In genomic region chr3:111690242-111690641, GRCh38 we compare ENCODE assay signal across 8 cellular contexts. TPM values are rescaled to one million over a fixed set of nuclear protein-coding genes. Genes with fewer than 3 reads are reported as not detected.
DNase-seq lines count a peak whose midpoint lies in the region; ATAC-seq and TF ChIP-seq lines count a peak whose summit lies in the region.

No MANE protein-coding gene starts in this region.

- peaks cover 11% of the 10 kb centered on the region for H3K4me1 Mint-ChIP-seq in type B pancreatic cell (ENCODE audit: unreplicated experiment)

- TF ChIP-seq CTCF in type B pancreatic cell (conservative IDR thresholded peaks at IDR 0.05), result no peak

- H3K4me3 Mint-ChIP-seq in type B pancreatic cell, result no peak overlapping the region

- DNase-seq in HT1080 (ENCODE audit: low read depth) (peak; percentile 96), fibroblast of peridontal ligament (ENCODE audit: extremely low read depth) (peak; percentile 54), retina (no peak), mesenteric fat pad (ENCODE audit: low spot score) (no peak), SHP77 (lab: John Stamatoyannopoulos, UW) (no peak), type B pancreatic cell (ENCODE audit: extremely low spot score, unreplicated experiment) (no peak)

- ATAC-seq in GM18505 (IDR thresholded peaks at IDR 0.05; ENCODE audit: unreplicated experiment) (peak; percentile 90), GM21737 (IDR thresholded peaks at IDR 0.05; ENCODE audit: unreplicated experiment) (peak; percentile 77)

- TF ChIP-seq POLR2A in GM18505 (IDR thresholded peaks at IDR 0.05; ENCODE audit: borderline replicate concordance, extremely low read depth, insufficient read depth, insufficient read length), result no peak

- H3K27ac Mint-ChIP-seq in type B pancreatic cell, result no peak overlapping the region

- no peaks in the 10 kb centered on the region for H3K36me3 Mint-ChIP-seq in type B pancreatic cell

- no peaks in the 10 kb centered on the region for H3K9me3 Mint-ChIP-seq in type B pancreatic cell

- H3K27me3 Mint-ChIP-seq in type B pancreatic cell, result peaks cover 5% of the 10 kb centered on the region

RNA-seq across cellular contexts. Expression of gene PLCXD2, which starts 15.8 kb away (rescaled TPM):
- total RNA-seq in HT1080 (2014; rRNA removed; shearing (Covaris generic)), result 3.8 and 4.2 TPM in 2 replicates
- 2.3 and 2.6 TPM in 2 replicates for polyA plus RNA-seq in HT1080 (2015; cell fraction: cytosol; rRNA removed)
- polyA plus RNA-seq in HT1080 (2015; cell fraction: nucleus; rRNA removed), result 7.6 and 8.9 TPM in 2 replicates
- total RNA-seq in mesenteric fat pad, result 0.64 TPM
- 7.2 and 14.5 TPM in 2 replicates for total RNA-seq in type B pancreatic cell (ENCODE audit: low replicate concordance)

Comparison
In these comparisons a context has a peak if more than half of its experiments do, and no peak if none do; other contexts are left out.
1. DNase-seq: peak in HT1080 (single experiment) and fibroblast of peridontal ligament (single experiment); none in retina (single experiment), mesenteric fat pad (single experiment), SHP77 (0 of 2) and type B pancreatic cell (single experiment).